Comparison of ENCODE assay signal across 1 cellular context in the genomic region with DNA sequence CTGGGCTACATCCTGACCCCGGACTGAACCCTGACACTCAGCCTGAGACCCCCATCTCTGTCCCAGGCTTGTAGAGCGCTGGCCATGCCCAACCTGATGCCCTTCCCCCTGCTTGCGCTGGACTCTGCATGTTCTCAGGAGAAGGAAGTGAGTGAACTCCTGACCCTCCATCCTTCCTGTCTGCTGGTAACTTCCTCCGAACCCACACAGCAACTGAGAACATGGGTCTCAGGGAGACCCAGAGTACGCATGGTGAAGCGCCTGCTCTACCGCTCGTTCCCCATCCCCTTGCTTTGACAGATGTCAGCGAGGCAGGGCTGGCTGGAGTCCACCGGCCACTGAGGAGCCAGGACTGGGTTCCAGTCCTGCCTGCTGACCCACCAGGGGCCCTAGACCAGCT.
TF ChIP-seq lines count a peak whose summit lies in the region.

No MANE protein-coding gene starts in this region.

TF ChIP-seq in IMR-90, 13 proteins besides CTCF, POLR2A, EP300 and RAD21 (continued from another document):
- TF ChIP-seq, protein P1, sequence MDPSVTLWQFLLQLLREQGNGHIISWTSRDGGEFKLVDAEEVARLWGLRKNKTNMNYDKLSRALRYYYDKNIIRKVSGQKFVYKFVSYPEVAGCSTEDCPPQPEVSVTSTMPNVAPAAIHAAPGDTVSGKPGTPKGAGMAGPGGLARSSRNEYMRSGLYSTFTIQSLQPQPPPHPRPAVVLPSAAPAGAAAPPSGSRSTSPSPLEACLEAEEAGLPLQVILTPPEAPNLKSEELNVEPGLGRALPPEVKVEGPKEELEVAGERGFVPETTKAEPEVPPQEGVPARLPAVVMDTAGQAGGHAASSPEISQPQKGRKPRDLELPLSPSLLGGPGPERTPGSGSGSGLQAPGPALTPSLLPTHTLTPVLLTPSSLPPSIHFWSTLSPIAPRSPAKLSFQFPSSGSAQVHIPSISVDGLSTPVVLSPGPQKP (IDR thresholded peaks at IDR 0.05; ENCODE audit: borderline replicate concordance, low read depth, low read length), result no peak
- TF ChIP-seq SMC3 (IDR thresholded peaks at IDR 0.05; ENCODE audit: low read depth, low read length), result no peak
- TF ChIP-seq MXI1 (IDR thresholded peaks at IDR 0.05; ENCODE audit: borderline replicate concordance, low read depth, low read length), result no peak
- TF ChIP-seq NFE2L2 (IDR thresholded peaks at IDR 0.05; ENCODE audit: low read depth, low read length), result no peak
- no peak for TF ChIP-seq BHLHE40 (IDR thresholded peaks at IDR 0.05; ENCODE audit: low read depth, low read length)
- TF ChIP-seq MAFK (IDR thresholded peaks at IDR 0.05; ENCODE audit: low read depth, low read length), result no peak
- no peak for TF ChIP-seq RCOR1 (IDR thresholded peaks at IDR 0.05; ENCODE audit: insufficient replicate concordance, low read length)
- no peak for TF ChIP-seq FOS (IDR thresholded peaks at IDR 0.05; ENCODE audit: low read depth, low read length)
- no peak for TF ChIP-seq CEBPB (IDR thresholded peaks at IDR 0.05; ENCODE audit: low read depth, low read length)
- TF ChIP-seq, protein P2, sequence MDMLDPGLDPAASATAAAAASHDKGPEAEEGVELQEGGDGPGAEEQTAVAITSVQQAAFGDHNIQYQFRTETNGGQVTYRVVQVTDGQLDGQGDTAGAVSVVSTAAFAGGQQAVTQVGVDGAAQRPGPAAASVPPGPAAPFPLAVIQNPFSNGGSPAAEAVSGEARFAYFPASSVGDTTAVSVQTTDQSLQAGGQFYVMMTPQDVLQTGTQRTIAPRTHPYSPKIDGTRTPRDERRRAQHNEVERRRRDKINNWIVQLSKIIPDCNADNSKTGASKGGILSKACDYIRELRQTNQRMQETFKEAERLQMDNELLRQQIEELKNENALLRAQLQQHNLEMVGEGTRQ (IDR thresholded peaks at IDR 0.05; ENCODE audit: low read depth, low read length), result no peak
